In genomic region chr4:99714179-99714578, GRCh38 we compare ENCODE assay signal across 27 cellular contexts. TPM values are rescaled to one million over a fixed set of nuclear protein-coding genes. Genes with fewer than 3 reads are reported as not detected.
"Had no signal": no experiment of that assay in that cellular context is flagged by ENCODE, and none has a peak within 500 bp of the region (broad histone marks: within the 10 kb centered on the region; RNA-seq: fewer than 3 reads in every experiment).

No MANE protein-coding gene starts in this region.

- H3K27me3 ChIP-seq: gastrocnemius medialis, tibial nerve, upper lobe of right lung, uterus had no signal

- H3K27ac Mint-ChIP-seq: effector memory CD8-positive, alpha-beta T cell; memory B cell; naive thymus-derived CD4-positive, alpha-beta T cell; nephron; stimulated activated naive B cell treated with anti-CD40 and anti-IgM and Interleukin-4, amounts not matched to agents 10 μg/mL and 1 μg/mL and 100 μg/mL, for 72 hours; stimulated activated naive CD8-positive, alpha-beta T cell treated with anti-CD3 and anti-CD28 coated beads, Interleukin-15, Interleukin-2, amounts not matched to agents 100 ng/mL and 50 ng/mL, for 24 hours had no signal

- H3K4me3 ChIP-seq: gastrocnemius medialis, lower lobe of right lung, prostate gland, skin epidermis, thoracic aorta, tibial nerve, upper lobe of right lung, uterus had no signal

- ATAC-seq: effector memory CD8-positive, alpha-beta T cell; esophagus mucosa; gastrocnemius medialis; left ventricle myocardium superior; lower lobe of right lung; naive thymus-derived CD4-positive, alpha-beta T cell; right cardiac atrium; stimulated activated naive B cell treated with anti-CD40 and anti-IgM and Interleukin-4, amounts not matched to agents 10 μg/mL and 1 μg/mL and 100 μg/mL, for 72 hours; upper lobe of right lung had no signal

- H3K4me1 Mint-ChIP-seq: memory B cell; naive thymus-derived CD4-positive, alpha-beta T cell; nephron; stimulated activated naive B cell treated with anti-CD40 and anti-IgM and Interleukin-4, amounts not matched to agents 10 μg/mL and 1 μg/mL and 100 μg/mL, for 72 hours had no signal

- H3K27ac ChIP-seq: gastrocnemius medialis, prostate gland, skin epidermis, thoracic aorta, tibial nerve, upper lobe of right lung, uterus had no signal

- FAIRE-seq: endometrium, keratinocyte had no signal

- DNase-seq: cortex of kidney; effector memory CD8-positive, alpha-beta T cell; foreskin fibroblast; gastrocnemius medialis; head of caudate nucleus; left ventricle myocardium superior; lower lobe of right lung; midbrain; naive thymus-derived CD4-positive, alpha-beta T cell; nucleus accumbens; right cardiac atrium; stimulated activated CD4-positive, alpha-beta T cell treated with anti-CD3 and anti-CD28 coated beads, Interleukin-15, amount 100 ng/mL, for 24 hours; stimulated activated CD4-positive, alpha-beta T cell treated with anti-CD3 and anti-CD28 coated beads, Interleukin-2, amount 100 ng/mL, for 48 hours; stimulated activated naive B cell treated with anti-CD40 and anti-IgM and Interleukin-4, amounts not matched to agents 10 μg/mL and 1 μg/mL and 100 μg/mL, for 72 hours; upper lobe of right lung; uterus had no signal

- H3K9me3 ChIP-seq: gastrocnemius medialis, lower lobe of right lung, prostate gland, thoracic aorta, tibial nerve, upper lobe of right lung, uterus had no signal

- H3K4me1 ChIP-seq: lower lobe of right lung, prostate gland, tibial nerve, upper lobe of right lung, uterus had no signal

- H3K9me3 Mint-ChIP-seq: effector memory CD8-positive, alpha-beta T cell; memory B cell; nephron; stimulated activated naive CD8-positive, alpha-beta T cell treated with anti-CD3 and anti-CD28 coated beads, Interleukin-15, Interleukin-2, amounts not matched to agents 100 ng/mL and 50 ng/mL, for 24 hours had no signal

- H3K36me3 Mint-ChIP-seq: memory B cell; naive thymus-derived CD4-positive, alpha-beta T cell; stimulated activated naive B cell treated with anti-CD40 and anti-IgM and Interleukin-4, amounts not matched to agents 10 μg/mL and 1 μg/mL and 100 μg/mL, for 72 hours had no signal

- H3K4me3 Mint-ChIP-seq: effector memory CD8-positive, alpha-beta T cell; memory B cell; naive thymus-derived CD4-positive, alpha-beta T cell; nephron; stimulated activated naive B cell treated with anti-CD40 and anti-IgM and Interleukin-4, amounts not matched to agents 10 μg/mL and 1 μg/mL and 100 μg/mL, for 72 hours; stimulated activated naive CD8-positive, alpha-beta T cell treated with anti-CD3 and anti-CD28 coated beads, Interleukin-15, Interleukin-2, amounts not matched to agents 100 ng/mL and 50 ng/mL, for 24 hours had no signal

- H3K36me3 ChIP-seq: gastrocnemius medialis, lower lobe of right lung, prostate gland, thoracic aorta, tibial nerve, upper lobe of right lung, uterus had no signal

RNA-seq across cellular contexts. Expression of gene C4orf54, which starts 56.6 kb away (rescaled TPM):
- total RNA-seq: esophagus mucosa; lower lobe of right lung; naive thymus-derived CD4-positive, alpha-beta T cell; osteocyte; tibial nerve; upper lobe of right lung had no signal
- polyA plus RNA-seq: naive thymus-derived CD4-positive, alpha-beta T cell had no signal
